Comparison of ENCODE assay signal across 1 cellular context in the genomic region with DNA sequence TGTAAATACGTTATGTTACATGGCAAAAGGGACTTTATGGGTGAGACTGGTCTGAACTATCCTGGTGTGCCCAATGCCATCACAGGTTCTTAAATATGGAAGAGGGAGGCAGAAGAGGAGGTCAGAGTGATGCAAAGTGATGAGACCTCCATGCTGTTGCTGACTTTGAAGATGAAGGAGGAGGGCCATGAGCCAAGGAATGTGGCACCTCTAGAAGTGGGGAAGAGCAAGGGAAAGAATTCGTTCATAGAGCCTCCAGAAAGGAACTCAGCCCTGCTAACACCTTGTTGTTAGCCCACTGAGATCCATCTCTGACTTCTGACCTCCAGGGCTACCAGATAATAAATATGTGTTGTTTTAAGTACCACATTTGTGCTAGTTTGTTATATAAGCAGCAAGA.
TF ChIP-seq lines count a peak whose summit lies in the region.

No MANE protein-coding gene starts in this region.

TF ChIP-seq in H1, 55 proteins besides CTCF, POLR2A, EP300 and RAD21:
- TF ChIP-seq SIX5 (IDR thresholded peaks at IDR 0.05; ENCODE audit: low read depth, low read length) (no peak), YY1 (IDR thresholded peaks at IDR 0.05; ENCODE audit: low read depth, low read length) (no peak), NANOG (IDR thresholded peaks at IDR 0.05; ENCODE audit: insufficient read depth, low read depth, low read length, poor library complexity, severe bottlenecking) (no peak), CHD2 (IDR thresholded peaks at IDR 0.05; ENCODE audit: low read length) (no peak), SRF (IDR thresholded peaks at IDR 0.05; ENCODE audit: low read depth, low read length) (no peak), SAP30 (IDR thresholded peaks at IDR 0.05; ENCODE audit: insufficient read depth, insufficient replicate concordance, low read length) (no peak), RNF2 (IDR thresholded peaks at IDR 0.05; ENCODE audit: borderline replicate concordance, low read depth, low read length, missing control alignments, poor library complexity, severe bottlenecking) (no peak), HDAC2 (IDR thresholded peaks at IDR 0.05; ENCODE audit: borderline replicate concordance in 1 of 2, low read depth in 2 of 2, low read length in 2 of 2) (no peak), FOSL1 (IDR thresholded peaks at IDR 0.05; ENCODE audit: insufficient read depth, low read depth, low read length) (no peak), KDM1A (IDR thresholded peaks at IDR 0.05; ENCODE audit: borderline replicate concordance, low read length) (no peak), BRCA1 (IDR thresholded peaks at IDR 0.05; ENCODE audit: low read depth, low read length) (no peak), RXRA (IDR thresholded peaks at IDR 0.05; ENCODE audit: insufficient read depth, low read depth, low read length) (no peak)
- TF ChIP-seq, protein P1, sequence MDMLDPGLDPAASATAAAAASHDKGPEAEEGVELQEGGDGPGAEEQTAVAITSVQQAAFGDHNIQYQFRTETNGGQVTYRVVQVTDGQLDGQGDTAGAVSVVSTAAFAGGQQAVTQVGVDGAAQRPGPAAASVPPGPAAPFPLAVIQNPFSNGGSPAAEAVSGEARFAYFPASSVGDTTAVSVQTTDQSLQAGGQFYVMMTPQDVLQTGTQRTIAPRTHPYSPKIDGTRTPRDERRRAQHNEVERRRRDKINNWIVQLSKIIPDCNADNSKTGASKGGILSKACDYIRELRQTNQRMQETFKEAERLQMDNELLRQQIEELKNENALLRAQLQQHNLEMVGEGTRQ (IDR thresholded peaks at IDR 0.05; ENCODE audit: low read length) = no peak
